In genomic region chr12:4252595-4252994, GRCh38 we compare ENCODE assay signal across 23 cellular contexts. TPM values are rescaled to one million over a fixed set of nuclear protein-coding genes. Genes with fewer than 3 reads are reported as not detected.
DNase-seq lines count a peak whose midpoint lies in the region; ATAC-seq, FAIRE-seq and TF ChIP-seq lines count a peak whose summit lies in the region.
"Had no signal": no experiment of that assay in that cellular context is flagged by ENCODE, and none has a peak within 500 bp of the region (broad histone marks: within the 10 kb centered on the region; RNA-seq: fewer than 3 reads in every experiment).

No MANE protein-coding gene starts in this region.

- ATAC-seq in WTC11 (peak; percentile 69), right cardiac atrium (peak; percentile 92), HG03432 (IDR thresholded peaks at IDR 0.05; ENCODE audit: unreplicated experiment) (no peak)

- POLR2A ChIA-PET in WTC11 (lab: Charles Lee), result interaction anchor here (1.0 kb wide), 1 partner anchor 11 kb away, joined by 4 read pairs; no protein-coding TSS in a partner anchor

- no peak overlapping the region for H3K9ac ChIP-seq in endodermal cell (ENCODE audit: extremely low read depth, low read length, poor library complexity, severe bottlenecking)
- H3K9ac ChIP-seq: BLaER1, KMS-11 had no signal

- H3K4me1 ChIP-seq in endodermal cell (ENCODE audit: control insufficient read depth, insufficient read depth, low read length) (no peaks in the 10 kb centered on the region), right cardiac atrium (ENCODE audit: control insufficient read depth, insufficient read depth, low read length) (peaks cover 2% of the 10 kb centered on the region), small intestine (ENCODE audit: control insufficient read depth in 2 of 2, insufficient read depth in 1 of 2, low read depth in 1 of 2, low read length in 1 of 2) (no peaks in the 10 kb centered on the region)
- H3K4me1 ChIP-seq: HAP-1 had no signal

- no peak for DNase-seq in WTC11 (ENCODE audit: low spot score)
- DNase-seq in endodermal cell, result peak; percentile 71
- DNase-seq in right cardiac atrium, result peak in 2 of 3 donors; percentile 33 to 69
- DNase-seq in retina, result peak; percentile 47
- DNase-seq in small intestine, result no peak
- DNase-seq in immature natural killer cell, result no peak
- DNase-seq: CD4-positive, alpha-beta T cell; COR-L47; DMS79; IMR-90; NCI-H1105; NCI-H146; NCI-H2029 treated with DMSO at 0.1 percent for 48 hours; NCI-H345; NCI-H524; NCI-H774; NK-92 treated with Interleukin-12 subunit alpha and Interleukin-12 subunit beta, amount 100 ng/mL, for 24 hours had no signal

- H3K27me3 Mint-ChIP-seq in WTC11 (ENCODE audit: low read depth), result peaks cover 4% of the 10 kb centered on the region; the same call in 1 of the 2 replicates
- peaks cover 36% of the 10 kb centered on the region for H3K27me3 Mint-ChIP-seq in endodermal cell (ENCODE audit: insufficient read depth)
- peaks cover 0 to 5% (median 4%) of the 10 kb centered on the region in 3 donors for H3K27me3 Mint-ChIP-seq in immature natural killer cell (ENCODE audit: low read depth in 3 of 3)
- H3K27me3 Mint-ChIP-seq: CD4-positive, alpha-beta T cell had no signal

- H3K4me1 Mint-ChIP-seq in WTC11, result peaks cover 23% of the 10 kb centered on the region
- H3K4me1 Mint-ChIP-seq in endodermal cell, result no peaks in the 10 kb centered on the region
- peaks cover 1 to 6% of the 10 kb centered on the region in 2 donors for H3K4me1 Mint-ChIP-seq in immature natural killer cell

- H3K27me3 ChIP-seq in endodermal cell (ENCODE audit: control insufficient read depth, insufficient read depth, low read length, poor library complexity, severe bottlenecking), result peaks cover 24% of the 10 kb centered on the region
- no peaks in the 10 kb centered on the region for H3K27me3 ChIP-seq in right cardiac atrium (ENCODE audit: control insufficient read depth, insufficient read depth)
- H3K27me3 ChIP-seq in small intestine (ENCODE audit: control insufficient read depth in 2 of 2, insufficient read depth in 2 of 2, low read length in 2 of 2), result no peaks in the 10 kb centered on the region
- H3K27me3 ChIP-seq: BLaER1 had no signal

- H3K36me3 Mint-ChIP-seq in WTC11 (no peaks in the 10 kb centered on the region), endodermal cell (ENCODE audit: low read depth) (no peaks in the 10 kb centered on the region), immature natural killer cell (no peaks in the 10 kb centered on the region)

- no peak for TF ChIP-seq CTCF in WTC11 (IDR thresholded peaks at IDR 0.05)
- TF ChIP-seq CTCF in endodermal cell (conservative IDR thresholded peaks at IDR 0.05), result no peak

- CTCF ChIA-PET in WTC11 (lab: Charles Lee), result interaction anchor here (3.0 kb wide), 1 partner anchor 24 kb away, joined by 10 read pairs; no protein-coding TSS in a partner anchor

- H3K4me3 Mint-ChIP-seq in WTC11, result no peak overlapping the region
- no peak overlapping the region for H3K4me3 Mint-ChIP-seq in endodermal cell
- H3K4me3 Mint-ChIP-seq in immature natural killer cell, result no peak overlapping the region
- H3K4me3 Mint-ChIP-seq: CD4-positive, alpha-beta T cell had no signal

- no peaks in the 10 kb centered on the region for H3K36me3 ChIP-seq in endodermal cell (ENCODE audit: control insufficient read depth, insufficient read depth, low read length)
- no peaks in the 10 kb centered on the region for H3K36me3 ChIP-seq in small intestine (ENCODE audit: control insufficient read depth in 2 of 2, insufficient read depth in 2 of 2, low read length in 2 of 2)
- H3K36me3 ChIP-seq: BLaER1, HAP-1 had no signal

- H3K4me3 ChIP-seq in endodermal cell (ENCODE audit: low read length) (no peak overlapping the region), right cardiac atrium (ENCODE audit: low read length) (no peak overlapping the region), small intestine (ENCODE audit: low read depth in 1 of 2, low read length in 2 of 2) (no peak overlapping the region)
- H3K4me3 ChIP-seq: BLaER1, GM12878, HAP-1 had no signal

- no peak for FAIRE-seq in small intestine (lab: Jason Lieb, UNC)
- FAIRE-seq: GM12878 had no signal

- intact Hi-C loops in right cardiac atrium (cut with DNase I), result no loop called here

- H3K27ac ChIP-seq in endodermal cell (ENCODE audit: low read depth, low read length) (no peak overlapping the region), right cardiac atrium (ENCODE audit: low read length) (no peak overlapping the region), small intestine (ENCODE audit: low read depth in 1 of 2, low read length in 1 of 2) (no peak overlapping the region)
- H3K27ac ChIP-seq: BLaER1, KMS-11, RWPE1 had no signal

- 76 to 79% methylated on average over 4 to 5 of the region's 5 CpGs for WGBS in endodermal cell (ENCODE audit: insufficient coverage in 1 of 2, insufficient read length in 1 of 2), 2 experiments
- 50% methylated on average over 5 of the region's 5 CpGs for WGBS in right cardiac atrium
- WGBS in small intestine, 3 donors, result 78 to 83% (median 80%) methylated on average over 5 of the region's 5 CpGs

- H3K9me3 ChIP-seq in endodermal cell (ENCODE audit: control insufficient read depth, low read length) (no peaks in the 10 kb centered on the region), right cardiac atrium (ENCODE audit: control insufficient read depth, low read length) (no peaks in the 10 kb centered on the region), small intestine (ENCODE audit: control insufficient read depth, low read depth) (no peaks in the 10 kb centered on the region)
- H3K9me3 ChIP-seq: BLaER1, HAP-1 had no signal

- H3K27ac Mint-ChIP-seq in WTC11 (no peak overlapping the region), endodermal cell (no peak overlapping the region), immature natural killer cell (no peak overlapping the region)
- H3K27ac Mint-ChIP-seq: CD4-positive, alpha-beta T cell had no signal

- H3K9me3 Mint-ChIP-seq in WTC11 (no peaks in the 10 kb centered on the region), endodermal cell (no peaks in the 10 kb centered on the region), immature natural killer cell (peaks cover 0 to 2% (median 0%) of the 10 kb centered on the region in 6 donors)
- H3K9me3 Mint-ChIP-seq: CD4-positive, alpha-beta T cell had no signal

TF ChIP-seq in WTC11, 78 proteins besides CTCF, POLR2A, EP300 and RAD21 (continues in another document):
- no peak for TF ChIP-seq ZNF512 (CRISPR knock-in tag; IDR thresholded peaks at IDR 0.05; ENCODE audit: borderline replicate concordance)
- no peak for TF ChIP-seq ZBTB43 (CRISPR knock-in tag; IDR thresholded peaks at IDR 0.05)
- TF ChIP-seq GTF2I (CRISPR knock-in tag; conservative IDR thresholded peaks at IDR 0.05), result no peak
- no peak for TF ChIP-seq NR2C2 (CRISPR knock-in tag; IDR thresholded peaks at IDR 0.05)
- TF ChIP-seq FOXK1 (CRISPR knock-in tag; IDR thresholded peaks at IDR 0.05), result no peak
- TF ChIP-seq ZNF396 (CRISPR knock-in tag; IDR thresholded peaks at IDR 0.05; ENCODE audit: borderline replicate concordance), result no peak
- no peak for TF ChIP-seq RORB (CRISPR knock-in tag; IDR thresholded peaks at IDR 0.05)
- TF ChIP-seq EMX1 (CRISPR knock-in tag; IDR thresholded peaks at IDR 0.05), result no peak
- no peak for TF ChIP-seq FOXP1 (CRISPR knock-in tag; IDR thresholded peaks at IDR 0.05; ENCODE audit: borderline replicate concordance)
- no peak for TF ChIP-seq MXD4 (CRISPR knock-in tag; IDR thresholded peaks at IDR 0.05; ENCODE audit: borderline replicate concordance)
- TF ChIP-seq NFATC4 (CRISPR knock-in tag; IDR thresholded peaks at IDR 0.05), result no peak
- no peak for TF ChIP-seq IRF1 (CRISPR knock-in tag; IDR thresholded peaks at IDR 0.05)
- no peak for TF ChIP-seq NFYB (CRISPR knock-in tag; conservative IDR thresholded peaks at IDR 0.05; ENCODE audit: low read depth)
- TF ChIP-seq ZNF232 (CRISPR knock-in tag; IDR thresholded peaks at IDR 0.05), result no peak

RNA-seq across cellular contexts. Expression of gene CCND2, which starts 21.0 kb away (rescaled TPM):
- total RNA-seq in WTC11 (2021) (194 to 266 TPM (median 261 TPM) in 3 replicates), endodermal cell (100 to 1,000 TPM; 286 to 362 TPM), right cardiac atrium (100 to 1,000 TPM; 200 to 255 (median 218) TPM)
- 86.6 TPM for polyA plus RNA-seq in endodermal cell (2013, experiment 1 of 2)
- polyA plus RNA-seq in endodermal cell (2013, experiment 2 of 2), result 81.3 TPM
- polyA plus RNA-seq in right cardiac atrium (44.3 TPM), small intestine (10 to 100 TPM in 1 of 3 donors, 1 to 10 TPM in 2; 5.6 to 38.1 (median 5.9) TPM), immature natural killer cell (10 to 100 TPM; 47.5 to 83.3 (median 71.4) TPM)

Comparison
In these comparisons a context has a peak if more than half of its experiments do, and no peak if none do; other contexts are left out.
1. DNase-seq: peak in endodermal cell (single experiment), right cardiac atrium (2 of 3) and retina (single experiment); none in WTC11 (single experiment), small intestine (single experiment) and immature natural killer cell (0 of 3).